In genomic region chr6:143752459-143752858, GRCh38 we compare ENCODE assay signal across 27 cellular contexts.
"Had no signal": no experiment of that assay in that cellular context is flagged by ENCODE, and none has a peak within 500 bp of the region (broad histone marks: within the 10 kb centered on the region; RNA-seq: fewer than 3 reads in every experiment).

No MANE protein-coding gene starts in this region.

- H3K36me3 ChIP-seq: brain microvascular endothelial cell, SJCRH30 had no signal

- H3K27me3 Mint-ChIP-seq: activated naive CD8-positive, alpha-beta T cell treated with anti-CD3 and anti-CD28 coated beads, Interleukin-2, amount 50 U/mL, for 24 hours; activated T-cell treated with anti-CD3 and anti-CD28 coated beads, Interleukin-2, amount 50 U/mL, for 24 hours had no signal

- H3K4me3 ChIP-seq: cardiac muscle cell, Peyer's patch, SJCRH30 had no signal

- H3K27me3 ChIP-seq: brain microvascular endothelial cell, cardiac muscle cell, Peyer's patch, SJCRH30 had no signal

- H3K9ac ChIP-seq: KMS-11 had no signal

- H3K9me3 ChIP-seq: Peyer's patch, SJCRH30 had no signal

- H3K27ac Mint-ChIP-seq: activated CD8-positive, alpha-beta T cell treated with anti-CD3 and anti-CD28 coated beads, Interleukin-2, amount 10 ng/mL, durations not matched to agents 7 days and 5 days; activated naive CD4-positive, alpha-beta T cell treated with anti-CD3 and anti-CD28 coated beads, Interleukin-2, amount 50 U/mL, for 72 hours; activated naive CD8-positive, alpha-beta T cell treated with anti-CD3 and anti-CD28 coated beads, Interleukin-2, amount 50 U/mL, for 24 hours; activated T-cell treated with anti-CD3 and anti-CD28 coated beads, Interleukin-2, amount 50 U/mL, for 24 hours; activated T-helper 1 cell treated with anti-CD3 and anti-CD28 coated beads, Interleukin-12 subunit alpha, Interleukin-12 subunit beta, Interleukin-2, Interleukin-4 antibody, amounts not matched to agents 30 ng/mL and 10 ng/mL and 1 ng/mL, durations not matched to agents 14 hours and 24 hours and 36 hours; T-helper 1 cell treated with Interleukin-12 subunit alpha and Interleukin-12 subunit beta and Interleukin-4 antibody, amounts not matched to agents 30 μg/mL and 1 μg/mL, for 36 hours had no signal

- ATAC-seq: activated CD8-positive, alpha-beta T cell treated with anti-CD3 and anti-CD28 coated beads, Interleukin-2, amount 10 ng/mL, durations not matched to agents 7 days and 5 days; activated naive CD4-positive, alpha-beta T cell treated with anti-CD3 and anti-CD28 coated beads, Interleukin-2, amount 50 U/mL, for 72 hours; activated naive CD8-positive, alpha-beta T cell treated with anti-CD3 and anti-CD28 coated beads, Interleukin-2, amount 50 U/mL, for 24 hours had no signal

- H3K9me3 Mint-ChIP-seq: activated naive CD4-positive, alpha-beta T cell treated with anti-CD3 and anti-CD28 coated beads, Interleukin-2, amount 50 U/mL, for 72 hours; activated naive CD8-positive, alpha-beta T cell treated with anti-CD3 and anti-CD28 coated beads, Interleukin-2, amount 50 U/mL, for 24 hours; activated T-cell treated with anti-CD3 and anti-CD28 coated beads, Interleukin-2, amount 50 U/mL, for 24 hours; activated T-helper 1 cell treated with anti-CD3 and anti-CD28 coated beads, Interleukin-12 subunit alpha, Interleukin-12 subunit beta, Interleukin-2, Interleukin-4 antibody, amounts not matched to agents 30 ng/mL and 10 ng/mL and 1 ng/mL, durations not matched to agents 14 hours and 24 hours and 36 hours; T-helper 1 cell treated with Interleukin-12 subunit alpha and Interleukin-12 subunit beta and Interleukin-4 antibody, amounts not matched to agents 30 μg/mL and 1 μg/mL, for 36 hours had no signal

- H3K27ac ChIP-seq: brain microvascular endothelial cell, cardiac muscle cell, KMS-11, Peyer's patch, RWPE1, SJCRH30 had no signal

- DNase-seq: activated CD4-positive, alpha-beta T cell treated with anti-CD3 and anti-CD28 coated beads for 48 hours; activated CD4-positive, alpha-beta T cell treated with anti-CD3 and anti-CD28 coated beads, Interleukin-2, amount 50 U/mL, for 4 hours; activated CD4-positive, CD25-positive, alpha-beta regulatory T cell treated with anti-CD3 and anti-CD28 coated beads, Interleukin-2, amount 50 U/mL, for 72 hours; activated CD8-positive, alpha-beta T cell treated with anti-CD3 and anti-CD28 coated beads, Interleukin-2, amount 10 ng/mL, durations not matched to agents 7 days and 5 days; activated effector memory CD4-positive, alpha-beta T cell treated with anti-CD3 and anti-CD28 coated beads, Interleukin-2, amount 50 U/mL, for 16 hours; activated naive CD4-positive, alpha-beta T cell treated with Interleukin-2 at 50 U/mL for 16 hours; activated naive CD8-positive, alpha-beta T cell treated with anti-CD3 and anti-CD28 coated beads, Interleukin-2, amount 50 U/mL, for 24 hours; activated T-cell treated with anti-CD3 and anti-CD28 coated beads, Interleukin-2, amount 50 U/mL, for 24 hours; amygdala; brain microvascular endothelial cell; NCI-H1092; NCI-H1694 treated with DMSO at 0.1 percent for 48 hours; NCI-H2029 treated with DMSO at 0.1 percent for 48 hours; NCI-H345; NCI-H510A; NCI-H526 treated with DMSO at 0.1 percent for 48 hours; NK-92 treated with Interleukin-12 subunit alpha and Interleukin-12 subunit beta, amount 100 ng/mL, for 24 hours; OCI-M1; Peyer's patch; Right ventricle myocardium superior; SJCRH30 had no signal

- H3K4me1 ChIP-seq: SJCRH30 had no signal

- H3K36me3 Mint-ChIP-seq: activated naive CD4-positive, alpha-beta T cell treated with anti-CD3 and anti-CD28 coated beads, Interleukin-2, amount 50 U/mL, for 72 hours had no signal

- H3K4me1 Mint-ChIP-seq: activated naive CD8-positive, alpha-beta T cell treated with anti-CD3 and anti-CD28 coated beads, Interleukin-2, amount 50 U/mL, for 24 hours had no signal

- H3K4me2 ChIP-seq: KMS-11 had no signal

- H3K4me3 Mint-ChIP-seq: activated CD8-positive, alpha-beta T cell treated with anti-CD3 and anti-CD28 coated beads, Interleukin-2, amount 10 ng/mL, durations not matched to agents 7 days and 5 days; activated naive CD8-positive, alpha-beta T cell treated with anti-CD3 and anti-CD28 coated beads, Interleukin-2, amount 50 U/mL, for 24 hours; activated T-cell treated with anti-CD3 and anti-CD28 coated beads, Interleukin-2, amount 50 U/mL, for 24 hours; activated T-helper 1 cell treated with anti-CD3 and anti-CD28 coated beads, Interleukin-12 subunit alpha, Interleukin-12 subunit beta, Interleukin-2, Interleukin-4 antibody, amounts not matched to agents 30 ng/mL and 10 ng/mL and 1 ng/mL, durations not matched to agents 14 hours and 24 hours and 36 hours; T-helper 1 cell treated with Interleukin-12 subunit alpha and Interleukin-12 subunit beta and Interleukin-4 antibody, amounts not matched to agents 30 μg/mL and 1 μg/mL, for 36 hours had no signal
